10 cellular contexts compared by ENCODE assay signal in genomic region chr2:37877457-37878315, GRCh38. TPM values are rescaled to one million over a fixed set of nuclear protein-coding genes. Genes with fewer than 3 reads are reported as not detected.
DNase-seq lines count a peak whose midpoint lies in the region; ATAC-seq and TF ChIP-seq lines count a peak whose summit lies in the region.
"Had no signal": no experiment of that assay in that cellular context is flagged by ENCODE, and none has a peak within 500 bp of the region (broad histone marks: within the 10 kb centered on the region; RNA-seq: fewer than 3 reads in every experiment).

No MANE protein-coding gene starts in this region.

- DNase-seq in AG20443 (ENCODE audit: low spot score), result peak; percentile 62
- DNase-seq in NCI-H128 (lab: John Stamatoyannopoulos, UW; ENCODE audit: unreplicated experiment), result peak; percentile 58
- peak in 4 of 34 experiments; percentile 12 to 37 (median 15) for DNase-seq in T-cell
- peak; percentile 45 to 74 for DNase-seq in fibroblast of lung (ENCODE audit: low read depth in 2 of 2)
- no peak for DNase-seq in stimulated activated CD4-positive, alpha-beta T cell treated with anti-CD3 and anti-CD28 coated beads, Interleukin-2, amount 100 ng/mL, for 48 hours

- peak; percentile 93 for TF ChIP-seq RAD21 in neural cell (conservative IDR thresholded peaks at IDR 0.05)

- H3K9ac ChIP-seq in fibroblast of lung (ENCODE audit: insufficient read depth, low read length) (no peak overlapping the region), neural cell (ENCODE audit: low read length) (peak overlapping the region; percentile 3)

- H3K9me2 ChIP-seq in neural cell (ENCODE audit: insufficient read depth, low read length), result no peaks in the 10 kb centered on the region

- peaks cover 17% of the 10 kb centered on the region in 2 donors for H3K27me3 Mint-ChIP-seq in T-cell

- peak overlapping the region in 1 of 4 experiments; percentile 9 for H3K4me3 ChIP-seq in fibroblast of lung (replicated peaks in 1 of 4; ENCODE audit: control extremely low read depth in 1 of 4, insufficient read depth in 1 of 4, low read depth in 3 of 4, low read length in 4 of 4)
- H3K4me3 ChIP-seq in neural cell (ENCODE audit: low read length), result no peak overlapping the region
- H3K4me3 ChIP-seq: skin epidermis had no signal

- H2AFZ ChIP-seq in fibroblast of lung (ENCODE audit: low read length) (no peak overlapping the region), neural cell (ENCODE audit: low read depth, low read length) (no peak overlapping the region)

- no peaks in the 10 kb centered on the region for H3K4me1 ChIP-seq in fibroblast of lung (ENCODE audit: control insufficient read depth, extremely low read depth, insufficient read depth, low read length)

- H3K27ac Mint-ChIP-seq in T-cell, result no peak overlapping the region
- H3K27ac Mint-ChIP-seq: IgD-negative memory B cell had no signal

- H3K4me1 Mint-ChIP-seq in T-cell, result peaks cover 0 to 6% (median 2%) of the 10 kb centered on the region in 3 donors

- TF ChIP-seq CTCF in GM12872 (IDR thresholded peaks at IDR 0.05; ENCODE audit: insufficient read depth, low read depth, low read length), result peak; percentile 48; the same call in 2 of the 3 replicates
- TF ChIP-seq CTCF in fibroblast of lung (conservative IDR thresholded peaks at IDR 0.05 in 1 of 2, IDR thresholded peaks at IDR 0.05 in 1 of 2; ENCODE audit: low read depth in 1 of 2, low read length in 2 of 2), result peak; percentile 54 to 58
- peak; percentile 90 for TF ChIP-seq CTCF in neural cell (IDR thresholded peaks at IDR 0.05; ENCODE audit: poor library complexity, severe bottlenecking)

- H3K27ac ChIP-seq in fibroblast of lung (ENCODE audit: insufficient read depth, low read length) (no peak overlapping the region), neural cell (ENCODE audit: low read length) (no peak overlapping the region)
- H3K27ac ChIP-seq: skin epidermis had no signal

- CTCF ChIA-PET in T-cell (lab: Charles Lee), result interaction anchor here (0.5 to 6.9 kb wide), 61 partner anchors 8 to 1559 kb away, joined by 3 to 56 read pairs (median 3); partner anchors contain the start of genes GPATCH11 (in 1 of the 2) and HEATR5B (in 1 of the 2)

- peak overlapping the region; percentile 15 for H3K4me2 ChIP-seq in fibroblast of lung (ENCODE audit: extremely low read depth, insufficient read depth, low read length)
- H3K4me2 ChIP-seq in neural cell (ENCODE audit: low read length), result no peak overlapping the region

- H3K79me2 ChIP-seq in fibroblast of lung (ENCODE audit: control insufficient read depth, insufficient read depth, low read length), result no peaks in the 10 kb centered on the region
- H3K79me2 ChIP-seq in neural cell (replicated peaks; ENCODE audit: insufficient read depth, low read length), result no peaks in the 10 kb centered on the region

- no peaks in the 10 kb centered on the region for H3K36me3 ChIP-seq in fibroblast of lung (ENCODE audit: control insufficient read depth, insufficient read depth, low read length)
- no peaks in the 10 kb centered on the region for H3K36me3 ChIP-seq in neural cell (ENCODE audit: insufficient read depth, low read length)

- H3K27me3 ChIP-seq in fibroblast of lung (ENCODE audit: control insufficient read depth, insufficient read depth, low read length) (no peaks in the 10 kb centered on the region), neural cell (ENCODE audit: insufficient read depth, low read depth, low read length) (no peaks in the 10 kb centered on the region)

- no peaks in the 10 kb centered on the region for H4K20me1 ChIP-seq in fibroblast of lung (ENCODE audit: control insufficient read depth, extremely low read depth, insufficient read depth, low read length)
- no peaks in the 10 kb centered on the region for H4K20me1 ChIP-seq in neural cell (ENCODE audit: insufficient read depth)

- H3K9me3 Mint-ChIP-seq in T-cell, result no peaks in the 10 kb centered on the region
- H3K9me3 Mint-ChIP-seq: IgD-negative memory B cell had no signal

- TF ChIP-seq EP300 in neural cell (conservative IDR thresholded peaks at IDR 0.05; ENCODE audit: poor library complexity, severe bottlenecking), result no peak

- POLR2A ChIA-PET in T-cell (lab: Charles Lee), result interaction anchor here in 1 of 2 donors (0.6 kb wide), 2 partner anchors 131 to 482 kb away, joined by 4 to 5 read pairs; no protein-coding TSS in a partner anchor

- no peaks in the 10 kb centered on the region for H3K36me3 Mint-ChIP-seq in T-cell
- H3K36me3 Mint-ChIP-seq: IgD-negative memory B cell had no signal

- ATAC-seq in T-cell (replicated peaks in 1 of 4) (peak; percentile 62 to 81 (median 67)), HG02852 (IDR thresholded peaks at IDR 0.05; ENCODE audit: unreplicated experiment) (no peak)

- H3K4me3 Mint-ChIP-seq in T-cell, result no peak overlapping the region
- H3K4me3 Mint-ChIP-seq: IgD-negative memory B cell had no signal

- H3K9me3 ChIP-seq in fibroblast of lung (ENCODE audit: control insufficient read depth, insufficient read depth, low read depth, low read length) (no peaks in the 10 kb centered on the region), neural cell (ENCODE audit: low read length) (no peaks in the 10 kb centered on the region)

- no peaks in the 10 kb centered on the region for H3F3A ChIP-seq in neural cell (ENCODE audit: insufficient read depth, low read length, poor library complexity, severe bottlenecking)

TF ChIP-seq in neural cell, 6 proteins besides CTCF, POLR2A, EP300 and RAD21:
- TF ChIP-seq TAF1 (IDR thresholded peaks at IDR 0.05; ENCODE audit: low read depth) (no peak), SMC3 (conservative IDR thresholded peaks at IDR 0.05; ENCODE audit: poor library complexity) (peak; percentile 93)

RNA-seq across cellular contexts. Expression of gene RMDN2, which starts 47.4 kb away (rescaled TPM):
- total RNA-seq in T-cell (1 to 10 TPM; 2.4 to 5.0 (median 3.5) TPM), fibroblast of lung (5.1 and 5.4 TPM in 2 replicates)
- polyA plus RNA-seq in fibroblast of lung (4.9 and 9.2 TPM in 2 replicates), neural cell (4.4 and 5.5 TPM in 2 replicates)
- 2.9 and 5.9 TPM in 2 replicates for polyA plus RNA-seq in fibroblast of lung (2012)
- polyA minus RNA-seq in fibroblast of lung (ENCODE audit: low replicate concordance) (not detected in 2 replicates), neural cell (11.0 and 13.2 TPM in 2 replicates)

Comparison
In these comparisons a context has a peak if more than half of its experiments do, and no peak if none do; other contexts are left out.
1. DNase-seq: peak in AG20443 (single experiment), NCI-H128 (single experiment) and fibroblast of lung (2 of 2); none in stimulated activated CD4-positive, alpha-beta T cell treated with anti-CD3 and anti-CD28 coated beads, Interleukin-2, amount 100 ng/mL, for 48 hours (0 of 2).
2. Peak in every context shown above with its lines, with median percentiles within 50 percentile points of each other: CTCF ChIP-seq.